In the genomic region with DNA sequence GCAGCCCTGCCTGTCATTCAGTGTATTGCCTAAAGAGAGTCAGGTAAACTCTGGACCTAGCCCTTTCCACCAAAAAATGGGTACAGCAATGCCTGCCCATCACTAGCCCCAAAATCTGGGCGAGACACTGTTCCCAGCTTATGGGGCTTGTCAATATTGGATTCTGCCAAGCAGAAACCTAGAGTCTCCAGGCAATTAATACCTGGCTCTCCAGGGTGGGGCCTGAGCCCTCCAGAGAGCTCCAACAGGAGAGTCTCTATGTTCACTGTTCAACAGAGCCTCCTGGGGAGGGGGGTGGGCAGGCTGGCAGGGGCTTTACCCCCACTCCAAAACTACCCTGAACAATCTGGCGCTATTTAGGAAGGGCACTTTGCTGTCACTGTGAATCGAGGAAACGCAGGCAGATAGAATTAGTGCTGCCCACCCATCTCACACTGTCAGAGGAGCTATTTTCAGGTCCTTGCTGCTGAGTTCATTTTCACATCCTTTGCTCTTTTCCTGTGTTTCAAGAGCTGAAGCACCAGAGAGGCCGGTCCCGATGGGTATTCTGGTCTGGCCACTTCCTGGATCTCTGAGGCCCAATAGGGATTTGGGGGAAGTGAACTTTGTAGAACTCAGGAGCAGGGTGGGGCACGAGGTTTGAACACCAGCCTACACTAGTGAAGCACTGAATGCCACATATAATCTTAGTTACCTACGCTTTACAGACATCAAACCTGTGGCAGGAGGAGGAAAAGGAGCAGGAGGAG, we compare ENCODE assay signal across 16 cellular contexts.
DNase-seq lines count a peak whose midpoint lies in the region; ATAC-seq, FAIRE-seq and TF ChIP-seq lines count a peak whose summit lies in the region.
"Had no signal": no experiment of that assay in that cellular context is flagged by ENCODE, and none has a peak within 500 bp of the region (broad histone marks: within the 10 kb centered on the region; RNA-seq: fewer than 3 reads in every experiment).

No MANE protein-coding gene starts in this region.

- H3K27me3 ChIP-seq in H7 (ENCODE audit: control insufficient read depth, insufficient read depth, low read length) (no peaks in the 10 kb centered on the region), gastroesophageal sphincter (peaks cover 22% of the 10 kb centered on the region)
- H3K27me3 ChIP-seq: brain microvascular endothelial cell, right atrium auricular region had no signal

- WGBS in gastroesophageal sphincter (ENCODE audit: low coverage in 1 of 2), 2 donors = 59 to 100% methylated on average over 1 to 6 of the region's 8 CpGs

- no peaks in the 10 kb centered on the region for H3K4me1 ChIP-seq in gastroesophageal sphincter
- H3K4me1 ChIP-seq: right atrium auricular region had no signal

- H3K36me3 ChIP-seq in H7 (replicated peaks; ENCODE audit: control insufficient read depth, insufficient read depth, low read length) = no peaks in the 10 kb centered on the region
- H3K36me3 ChIP-seq in gastroesophageal sphincter = no peaks in the 10 kb centered on the region
- H3K36me3 ChIP-seq: brain microvascular endothelial cell, right atrium auricular region had no signal

- H3K4me3 ChIP-seq in coronary artery (no peak overlapping the region), H7 (ENCODE audit: insufficient read depth, low read depth, low read length) (no peak overlapping the region), gastroesophageal sphincter (no peak overlapping the region)
- H3K4me3 ChIP-seq: lung, right atrium auricular region had no signal

- peak; percentile 92 for FAIRE-seq in GM18507 (lab: Jason Lieb, UNC)

- H3K9me3 ChIP-seq in gastroesophageal sphincter = no peaks in the 10 kb centered on the region
- H3K9me3 ChIP-seq: right atrium auricular region had no signal

- TF ChIP-seq POLR2A in gastroesophageal sphincter (IDR thresholded peaks at IDR 0.05) = no peak

- no peak for TF ChIP-seq CTCF in coronary artery (IDR thresholded peaks at IDR 0.05)
- no peak for TF ChIP-seq CTCF in gastroesophageal sphincter (IDR thresholded peaks at IDR 0.05)

- peak; percentile 45 for DNase-seq in Ammon's horn (ENCODE audit: low spot score)
- DNase-seq in GM18507 (ENCODE audit: extremely low spot score, insufficient read length, low read depth) = no peak
- peak; percentile 29 for DNase-seq in coronary artery (ENCODE audit: low spot score)
- DNase-seq in H7 = no peak
- no peak for DNase-seq in DMS53 treated with DMSO at 0.1 percent for 48 hours (lab: John Stamatoyannopoulos, UW; ENCODE audit: unreplicated experiment)
- DNase-seq in activated gamma-delta T cell treated with Interleukin-2 at 50 U/mL for 16 hours = no peak
- DNase-seq: brain microvascular endothelial cell; CD8-positive, alpha-beta T cell; NCI-H2227 treated with DMSO at 0.1 percent for 48 hours; T-helper 1 cell had no signal

- ATAC-seq in HG03066 (IDR thresholded peaks at IDR 0.05; ENCODE audit: low read depth, unreplicated experiment) (peak; percentile 58), gastroesophageal sphincter (no peak)
- ATAC-seq: activated CD4-positive, CD25-positive, alpha-beta regulatory T cell treated with anti-CD3 and anti-CD28 coated beads, Interleukin-2, amount 50 U/mL, for 24 hours; activated naive CD4-positive, alpha-beta T cell treated with anti-CD3 and anti-CD28 coated beads, Interleukin-2, amount 50 U/mL, for 72 hours; CD8-positive, alpha-beta T cell had no signal

- no peak overlapping the region for H3K27ac ChIP-seq in coronary artery
- no peak overlapping the region for H3K27ac ChIP-seq in gastroesophageal sphincter
- H3K27ac ChIP-seq: brain microvascular endothelial cell, right atrium auricular region had no signal

- TF ChIP-seq EP300 in gastroesophageal sphincter (IDR thresholded peaks at IDR 0.05) = no peak

Comparison
In these comparisons a context has a peak if more than half of its experiments do, and no peak if none do; other contexts are left out.
1. DNase-seq: peak in Ammon's horn (single experiment) and coronary artery (single experiment); none in GM18507 (single experiment), H7 (single experiment), DMS53 treated with DMSO at 0.1 percent for 48 hours (single experiment) and activated gamma-delta T cell treated with Interleukin-2 at 50 U/mL for 16 hours (single experiment).